2 cellular contexts compared by ENCODE assay signal in genomic region chr5:140575309-140575708, GRCh38.
TF ChIP-seq lines count a peak whose summit lies in the region.

No MANE protein-coding gene starts in this region.

TF ChIP-seq in GM23338, 12 proteins besides CTCF, POLR2A, EP300 and RAD21 (continued from another document):
- TF ChIP-seq ZNF462 (CRISPR knock-in tag; IDR thresholded peaks at IDR 0.05): no peak
- TF ChIP-seq REST (IDR thresholded peaks at IDR 0.05; ENCODE audit: unreplicated experiment): no peak
- no peak for TF ChIP-seq JUNB (IDR thresholded peaks at IDR 0.05; ENCODE audit: unreplicated experiment)
- TF ChIP-seq CREB1 (CRISPR knock-in tag; IDR thresholded peaks at IDR 0.05; ENCODE audit: low read depth): no peak
- TF ChIP-seq STAT1 (IDR thresholded peaks at IDR 0.05; ENCODE audit: unreplicated experiment): no peak
- TF ChIP-seq NANOG (IDR thresholded peaks at IDR 0.05; ENCODE audit: borderline replicate concordance): no peak
- TF ChIP-seq EZH2phosphoT487 (IDR thresholded peaks at IDR 0.05; ENCODE audit: unreplicated experiment): no peak

TF ChIP-seq in WTC11, 78 proteins besides CTCF, POLR2A, EP300 and RAD21 (continued from another document):
- TF ChIP-seq AR (CRISPR knock-in tag; IDR thresholded peaks at IDR 0.05) (no peak), IRF1 (CRISPR knock-in tag; IDR thresholded peaks at IDR 0.05) (no peak), ZNF317 (CRISPR knock-in tag; IDR thresholded peaks at IDR 0.05; ENCODE audit: borderline replicate concordance, low read depth) (no peak), ZNF281 (CRISPR knock-in tag; IDR thresholded peaks at IDR 0.05) (no peak), FOXP1 (CRISPR knock-in tag; IDR thresholded peaks at IDR 0.05; ENCODE audit: borderline replicate concordance) (no peak), CREM (CRISPR knock-in tag; IDR thresholded peaks at IDR 0.05) (no peak), NR2C2 (CRISPR knock-in tag; IDR thresholded peaks at IDR 0.05) (no peak)
